Comparison of ENCODE assay signal across 19 cellular contexts in the genomic region with DNA sequence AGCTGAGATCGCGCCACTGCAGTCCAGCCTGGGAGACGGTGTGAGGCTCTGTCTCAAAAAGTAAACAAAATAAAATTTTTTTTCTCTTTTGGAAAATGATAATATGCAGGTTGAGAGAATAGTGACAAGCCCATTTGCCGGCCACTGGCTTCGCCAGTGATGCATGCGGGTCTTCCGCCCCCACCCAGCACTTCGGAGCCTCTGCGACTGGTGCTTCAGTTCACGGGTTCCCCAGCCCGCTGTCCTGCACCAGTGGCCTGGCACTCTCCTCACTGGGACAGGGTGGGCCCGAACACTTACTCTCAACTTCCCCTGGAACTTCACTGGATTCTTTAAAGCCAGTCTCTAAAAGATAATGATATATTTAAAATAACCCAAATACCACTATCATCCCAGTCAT. TPM values are rescaled to one million over a fixed set of nuclear protein-coding genes. Genes with fewer than 3 reads are reported as not detected.
DNase-seq lines count a peak whose midpoint lies in the region; ATAC-seq, FAIRE-seq and TF ChIP-seq lines count a peak whose summit lies in the region.
"Had no signal": no experiment of that assay in that cellular context is flagged by ENCODE, and none has a peak within 500 bp of the region (broad histone marks: within the 10 kb centered on the region; RNA-seq: fewer than 3 reads in every experiment).

No MANE protein-coding gene starts in this region.

- H3K36me3 ChIP-seq in PC-3 (ENCODE audit: low read depth, low read length) (peaks cover 18% of the 10 kb centered on the region), keratinocyte (ENCODE audit: control insufficient read depth in 2 of 2, extremely low read depth in 1 of 2, insufficient read depth in 2 of 2, low read length in 2 of 2) (peaks cover 9 to 18% of the 10 kb centered on the region in 2 experiments), stomach smooth muscle (ENCODE audit: control insufficient read depth in 2 of 2, insufficient read depth in 2 of 2, low read length in 2 of 2) (peaks cover 8 to 12% of the 10 kb centered on the region in 2 donors)

- no peaks in the 10 kb centered on the region for H3K9me2 ChIP-seq in PC-3 (replicated peaks; ENCODE audit: low read length)
- H3K9me2 ChIP-seq: SK-N-SH had no signal

- no peaks in the 10 kb centered on the region for H3F3A ChIP-seq in PC-3 (ENCODE audit: low read length, unreplicated experiment)

- no peaks in the 10 kb centered on the region for H4K20me1 ChIP-seq in PC-3 (ENCODE audit: low read length)
- no peaks in the 10 kb centered on the region for H4K20me1 ChIP-seq in keratinocyte (ENCODE audit: control insufficient read depth, extremely low read depth, insufficient read depth, low read length)

- no peak overlapping the region for H3K9ac ChIP-seq in PC-3 (ENCODE audit: low read length)
- H3K9ac ChIP-seq in keratinocyte (ENCODE audit: control insufficient read depth, extremely low read depth, insufficient read depth, low read length) = peak overlapping the region; percentile 88
- no peak overlapping the region for H3K9ac ChIP-seq in stomach smooth muscle (ENCODE audit: low read length in 2 of 2)
- H3K9ac ChIP-seq: parathyroid adenoma, SK-N-SH had no signal

- H3K9me3 ChIP-seq in PC-3 (ENCODE audit: low read length) (no peaks in the 10 kb centered on the region), keratinocyte (ENCODE audit: control insufficient read depth, low read depth, low read length) (no peaks in the 10 kb centered on the region), stomach smooth muscle (ENCODE audit: control insufficient read depth in 2 of 2, low read length in 2 of 2) (no peaks in the 10 kb centered on the region)
- H3K9me3 ChIP-seq: Peyer's patch, SK-N-SH had no signal

- POLR2A ChIA-PET in PC-3 (lab: Charles Lee; ENCODE audit: unreplicated experiment) = no interaction called here

- H3K79me2 ChIP-seq in PC-3 (ENCODE audit: low read length) (peaks cover 77% of the 10 kb centered on the region), keratinocyte (ENCODE audit: control insufficient read depth, insufficient read depth, low read length) (peaks cover 50% of the 10 kb centered on the region)

- CTCF ChIA-PET in PC-3 (lab: Charles Lee) = no interaction called here

- no peak overlapping the region for H3K4me3 ChIP-seq in PC-3 (ENCODE audit: low read length)
- no peak overlapping the region for H3K4me3 ChIP-seq in keratinocyte (ENCODE audit: control insufficient read depth in 2 of 3, extremely low read depth in 1 of 3, insufficient read depth in 2 of 3, low read depth in 1 of 3, low read length in 3 of 3)
- no peak overlapping the region for H3K4me3 ChIP-seq in stomach smooth muscle (ENCODE audit: low read length in 2 of 2)
- H3K4me3 ChIP-seq: Peyer's patch, skin epidermis had no signal

- peaks cover 43% of the 10 kb centered on the region for H3K36me3 Mint-ChIP-seq in brain

- H3K27ac ChIP-seq in PC-3 (ENCODE audit: low read length) = peak overlapping the region; percentile 86
- H3K27ac ChIP-seq in keratinocyte (ENCODE audit: control insufficient read depth, insufficient read depth, low read length) = peak overlapping the region; percentile 100
- peak overlapping the region; percentile 87 for H3K27ac ChIP-seq in stomach smooth muscle (ENCODE audit: low read length)
- H3K27ac ChIP-seq: parathyroid adenoma had no signal

- DNase-seq in PC-3 (no peak), keratinocyte (ENCODE audit: low read depth, low spot score) (no peak), T1000 (lab: John Stamatoyannopoulos, UW) (no peak)
- DNase-seq in central memory CD4-positive, alpha-beta T cell = no peak
- DNase-seq: activated CD4-positive, alpha-beta T cell treated with anti-CD3 and anti-CD28 coated beads for 1 hour; activated CD8-positive, alpha-beta memory T cell treated with anti-CD3 and anti-CD28 coated beads for 24 hours; effector CD4-positive, alpha-beta T cell; KG1; naive thymus-derived CD4-positive, alpha-beta T cell; NCI-H2029; NCI-H345; Peyer's patch; SK-N-SH; stimulated activated CD4-positive, alpha-beta T cell treated with anti-CD3 and anti-CD28 coated beads, Interleukin-4, amount 100 ng/mL, for 1 hour had no signal

- no peaks in the 10 kb centered on the region for H3K27me3 ChIP-seq in PC-3 (ENCODE audit: low read length)
- H3K27me3 ChIP-seq in keratinocyte (ENCODE audit: control insufficient read depth, extremely low read depth, insufficient read depth, low read length) = no peaks in the 10 kb centered on the region
- no peaks in the 10 kb centered on the region for H3K27me3 ChIP-seq in stomach smooth muscle (ENCODE audit: control insufficient read depth in 1 of 2, insufficient read depth in 2 of 2, low read length in 2 of 2)
- H3K27me3 ChIP-seq: Peyer's patch had no signal

- H3K9me3 Mint-ChIP-seq in brain = no peaks in the 10 kb centered on the region
- H3K9me3 Mint-ChIP-seq: naive thymus-derived CD4-positive, alpha-beta T cell had no signal

- FAIRE-seq in keratinocyte (lab: Jason Lieb, UNC) = no peak

- ATAC-seq in PC-3 (no peak), HG03108 (IDR thresholded peaks at IDR 0.05; ENCODE audit: unreplicated experiment) (no peak)
- ATAC-seq: naive thymus-derived CD4-positive, alpha-beta T cell had no signal

- intact Hi-C loops in PC-3 (cut with micrococcal nuclease) = no loop called here

- H3K4me1 ChIP-seq in PC-3 (ENCODE audit: insufficient read depth, low read length) (peaks cover 56% of the 10 kb centered on the region), keratinocyte (ENCODE audit: control insufficient read depth, extremely low read depth, insufficient read depth, low read length) (peaks cover 67% of the 10 kb centered on the region), stomach smooth muscle (ENCODE audit: control insufficient read depth, insufficient read depth, low read length) (peaks cover 90% of the 10 kb centered on the region)

- BruUV-seq in PC-3 (replicated peaks; lab: Mats Ljungman, UMichigan) = no TSS peak

- no peak overlapping the region for H3K4me3 Mint-ChIP-seq in brain

- H2AFZ ChIP-seq in PC-3 (ENCODE audit: low read length) = no peak overlapping the region
- H2AFZ ChIP-seq in keratinocyte (ENCODE audit: control insufficient read depth, low read length) = no peak overlapping the region
- H2AFZ ChIP-seq: parathyroid adenoma had no signal

- H3K27me3 Mint-ChIP-seq in brain = peaks cover 2% of the 10 kb centered on the region
- H3K27me3 Mint-ChIP-seq: naive thymus-derived CD4-positive, alpha-beta T cell had no signal

- TF ChIP-seq CTCF in PC-3 (conservative IDR thresholded peaks at IDR 0.05; ENCODE audit: low read depth, low read length) = no peak
- TF ChIP-seq CTCF in brain (conservative IDR thresholded peaks at IDR 0.05) = no peak
- TF ChIP-seq CTCF in keratinocyte (optimal IDR thresholded peaks at IDR 0.05 in 1 of 3, IDR thresholded peaks at IDR 0.05 in 1 of 3, conservative IDR thresholded peaks at IDR 0.05 in 1 of 3; ENCODE audit: extremely low read depth in 1 of 3, insufficient read depth in 2 of 3, low read length in 3 of 3) = no peak

- no peak overlapping the region for H3K4me2 ChIP-seq in PC-3 (ENCODE audit: low read length)
- peak overlapping the region; percentile 81 for H3K4me2 ChIP-seq in keratinocyte (ENCODE audit: control insufficient read depth, extremely low read depth, insufficient read depth, low read depth, low read length)
- H3K4me2 ChIP-seq: SK-N-SH had no signal

- dilution Hi-C loops in keratinocyte (cut with MboI; ENCODE audit: extremely low pct_ligation_motif_present, low sequenced_read_pairs) = no loop called here

- H3K9me1 ChIP-seq in keratinocyte (ENCODE audit: control insufficient read depth, extremely low read depth, insufficient read depth, low read length) = no peaks in the 10 kb centered on the region

- H3K27ac Mint-ChIP-seq in brain = peak overlapping the region; percentile 59 to 93 (median 75)

- H3K4me1 Mint-ChIP-seq in brain = peaks cover 64% of the 10 kb centered on the region

RNA-seq across cellular contexts. Expression of a gene that starts 2.7 kb away (rescaled TPM):
- 92.5 and 100 TPM in 2 replicates for total RNA-seq in PC-3 (2014; rRNA removed)
- polyA plus RNA-seq in brain (ENCODE audit: insufficient read depth, low read depth, low replicate concordance) (128 TPM), keratinocyte (164 to 176 TPM (median 166 TPM) in 3 replicates)
- 137 TPM for polyA plus RNA-seq in keratinocyte (2011; ENCODE audit: low read depth)
- 31.1 and 40.2 TPM in 2 replicates for polyA plus RNA-seq in keratinocyte (2011; cell fraction: cytosol; rRNA removed)
- 411 and 514 TPM in 2 replicates for polyA plus RNA-seq in keratinocyte (2011; cell fraction: nucleus; rRNA removed)
- 103 and 107 TPM in 2 replicates for polyA plus RNA-seq in keratinocyte (2012; ENCODE audit: low replicate concordance)
- 141 to 263 TPM (median 162 TPM) in 3 replicates for polyA minus RNA-seq in keratinocyte
- 93.2 TPM for polyA minus RNA-seq in keratinocyte (2011; cell fraction: cytosol; rRNA and poly(A)+ RNA removed)
- polyA minus RNA-seq in keratinocyte (2011; cell fraction: nucleus; rRNA and poly(A)+ RNA removed) = 326 and 435 TPM in 2 replicates

RNA-seq across cellular contexts. Expression of a gene that starts 41.3 kb away (rescaled TPM):
- 96.7 and 115 TPM in 2 replicates for total RNA-seq in PC-3 (2014; rRNA removed)
- polyA plus RNA-seq in brain (ENCODE audit: insufficient read depth, low read depth, low replicate concordance) (37.7 TPM), keratinocyte (21.1 to 32.0 TPM (median 22.9 TPM) in 3 replicates)
- 40.4 TPM for polyA plus RNA-seq in keratinocyte (2011; ENCODE audit: low read depth)
- 14.0 and 26.1 TPM in 2 replicates for polyA plus RNA-seq in keratinocyte (2011; cell fraction: cytosol; rRNA removed)
- polyA plus RNA-seq in keratinocyte (2011; cell fraction: nucleus; rRNA removed) = 50.3 and 70.5 TPM in 2 replicates
- 26.7 and 47.3 TPM in 2 replicates for polyA plus RNA-seq in keratinocyte (2012; ENCODE audit: low replicate concordance)
- polyA minus RNA-seq in keratinocyte = 9.3 to 11.1 TPM (median 10.1 TPM) in 3 replicates
- polyA minus RNA-seq in keratinocyte (2011; cell fraction: cytosol; rRNA and poly(A)+ RNA removed) = 33.4 TPM
- 10.4 and 14.1 TPM in 2 replicates for polyA minus RNA-seq in keratinocyte (2011; cell fraction: nucleus; rRNA and poly(A)+ RNA removed)
